25 cellular contexts compared by ENCODE assay signal in the genomic region with DNA sequence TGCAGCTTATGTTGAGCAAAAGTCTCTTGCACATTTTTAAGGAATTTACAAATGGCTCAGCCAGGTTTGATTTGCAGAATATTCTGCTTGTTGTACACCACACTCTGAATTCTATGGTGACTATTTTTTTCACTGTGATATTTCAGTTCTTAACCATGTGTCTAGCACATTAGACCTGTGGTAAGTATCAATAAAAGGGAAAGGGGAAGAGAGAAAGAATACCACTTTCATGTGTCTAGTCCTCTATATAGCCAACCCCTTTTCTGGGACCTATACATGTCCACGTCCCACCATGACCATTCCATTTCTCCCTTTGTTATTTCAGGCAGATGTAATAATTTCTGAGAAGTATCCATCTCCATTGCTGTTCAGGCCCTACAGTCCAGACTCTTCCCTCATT.
"Had no signal": no experiment of that assay in that cellular context is flagged by ENCODE, and none has a peak within 500 bp of the region (broad histone marks: within the 10 kb centered on the region; RNA-seq: fewer than 3 reads in every experiment).

No MANE protein-coding gene starts in this region.

- DNase-seq: activated CD4-positive, alpha-beta T cell treated with anti-CD3 and anti-CD28 coated beads for 36 hours; activated CD4-positive, alpha-beta T cell treated with anti-CD3 and anti-CD28 coated beads, Interleukin-2, amount 50 U/mL, for 48 hours; activated CD4-positive, CD25-positive, alpha-beta regulatory T cell; activated CD8-positive, alpha-beta memory T cell treated with anti-CD3 and anti-CD28 coated beads for 24 hours; activated effector memory CD4-positive, alpha-beta T cell treated with Interleukin-2 at 50 U/mL for 16 hours; activated naive CD4-positive, alpha-beta T cell treated with anti-CD3 and anti-CD28 coated beads for 36 hours; activated naive CD8-positive, alpha-beta T cell treated with anti-CD3 and anti-CD28 coated beads for 36 hours; adrenal gland; aorta; dorsolateral prefrontal cortex; effector memory CD8-positive, alpha-beta T cell; erythroblast; gastrocnemius medialis; glutamatergic neuron; hippocampal formation; immature natural killer cell; lower lobe of right lung; mesendoderm; mucosa of descending colon; stimulated activated CD4-positive, alpha-beta T cell treated with anti-CD3 and anti-CD28 coated beads, Interleukin-15, amount 100 ng/mL, for 24 hours; stimulated activated CD4-positive, alpha-beta T cell treated with anti-CD3 and anti-CD28 coated beads, Interleukin-2, amount 100 ng/mL, for 24 hours; stimulated activated naive CD4-positive, alpha-beta T cell; tibial artery; upper lobe of right lung had no signal

- ATAC-seq: activated CD4-positive, alpha-beta T cell treated with anti-CD3 and anti-CD28 coated beads for 36 hours; effector memory CD8-positive, alpha-beta T cell; gastrocnemius medialis; lower lobe of right lung; mucosa of descending colon; natural killer cell treated with Interleukin-12 subunit alpha and Interleukin-12 subunit beta and Interleukin-15 and Interleukin-18, amount 100 ng/mL, for 72 hours; upper lobe of right lung had no signal
